10 cellular contexts compared by ENCODE assay signal in the genomic region with DNA sequence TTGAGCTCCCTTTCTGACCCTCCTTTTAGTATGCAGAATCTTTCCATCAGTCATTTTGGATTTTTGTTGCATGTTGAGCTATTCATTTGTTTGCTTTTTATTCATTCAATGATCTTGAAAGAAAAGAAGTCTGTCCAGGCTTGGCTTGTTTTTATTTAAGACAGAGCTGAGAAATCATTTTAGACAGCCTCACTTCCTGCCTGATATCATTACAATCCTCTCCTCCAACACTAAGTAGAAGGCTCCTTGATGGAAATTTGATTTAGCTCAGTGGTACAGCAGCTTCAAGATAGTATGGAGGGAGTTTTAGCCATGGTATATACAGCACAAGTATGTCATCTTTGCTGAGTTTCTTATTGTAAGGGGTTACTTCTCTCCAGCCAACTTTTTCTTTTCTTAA. TPM values are rescaled to one million over a fixed set of nuclear protein-coding genes. Genes with fewer than 3 reads are reported as not detected.
DNase-seq lines count a peak whose midpoint lies in the region; ATAC-seq and TF ChIP-seq lines count a peak whose summit lies in the region.
"Had no signal": no experiment of that assay in that cellular context is flagged by ENCODE, and none has a peak within 500 bp of the region (broad histone marks: within the 10 kb centered on the region; RNA-seq: fewer than 3 reads in every experiment).

No MANE protein-coding gene starts in this region.

- intact Hi-C loops in ovary (cut with DNase I): loop anchor here in 1 of 4 donors (10.0 kb wide), 1 partner anchor 136 kb away; no protein-coding TSS in a partner anchor

- in situ Hi-C loops in brain microvascular endothelial cell (cut with HindIII; ENCODE audit: low pct_ligation_motif_present, low sequenced_read_pairs): no loop called here

- no peak for TF ChIP-seq EP300 in ovary (IDR thresholded peaks at IDR 0.05)

- H3K27ac ChIP-seq in brain microvascular endothelial cell (peak overlapping the region; percentile 1), right atrium auricular region (peak overlapping the region; percentile 37 to 65), skin epidermis (peak overlapping the region in 12 of 21 experiments; percentile 8 to 74 (median 31)), ovary (peak overlapping the region in 1 of 2 donors; percentile 60)

- H3K36me3 ChIP-seq in brain microvascular endothelial cell (replicated peaks) (no peaks in the 10 kb centered on the region), right atrium auricular region (no peaks in the 10 kb centered on the region), ovary (no peaks in the 10 kb centered on the region)
- H3K36me3 ChIP-seq: BE2C had no signal

- H3K4me1 ChIP-seq in right atrium auricular region (peaks cover 0 to 76% of the 10 kb centered on the region in 2 donors), ovary (ENCODE audit: insufficient read depth) (peaks cover 18% of the 10 kb centered on the region)

- peak overlapping the region; percentile 65 for H3K4me3 Mint-ChIP-seq in HFFc6

- H3K9me3 ChIP-seq in right atrium auricular region: no peaks in the 10 kb centered on the region
- H3K9me3 ChIP-seq in ovary: no peaks in the 10 kb centered on the region
- H3K9me3 ChIP-seq: BE2C had no signal

- no peaks in the 10 kb centered on the region for H3K9me3 Mint-ChIP-seq in HFFc6

- H3K27me3 ChIP-seq in brain microvascular endothelial cell (replicated peaks) (no peaks in the 10 kb centered on the region), right atrium auricular region (no peaks in the 10 kb centered on the region), ovary (no peaks in the 10 kb centered on the region)
- H3K27me3 ChIP-seq: BE2C had no signal

- peak overlapping the region; percentile 68 for H3K27ac Mint-ChIP-seq in HFFc6

- H3K4me3 ChIP-seq in brain microvascular endothelial cell (ENCODE audit: low read depth, low read length): no peak overlapping the region
- H3K4me3 ChIP-seq in right atrium auricular region: no peak overlapping the region
- H3K4me3 ChIP-seq in skin epidermis: no peak overlapping the region
- H3K4me3 ChIP-seq in ovary: no peak overlapping the region

- ATAC-seq in HG03175 (IDR thresholded peaks at IDR 0.05; ENCODE audit: unreplicated experiment): no peak

- no peaks in the 10 kb centered on the region for H3K27me3 Mint-ChIP-seq in HFFc6 (ENCODE audit: insufficient read depth)

- H3K36me3 Mint-ChIP-seq in HFFc6 (ENCODE audit: low read depth): peaks cover 10% of the 10 kb centered on the region; the same call in 1 of the 2 replicates

- no peak for DNase-seq in HFFc6
- no peak for DNase-seq in brain microvascular endothelial cell
- DNase-seq in right atrium auricular region (ENCODE audit: low spot score): no peak
- DNase-seq in NCI-H1048 (lab: John Stamatoyannopoulos, UW): no peak
- DNase-seq in ovary: no peak
- no peak for DNase-seq in NCI-H1436 treated with DMSO at 0.1 percent for 48 hours (lab: John Stamatoyannopoulos, UW)
- DNase-seq: BE2C; effector CD8-positive, alpha-beta T cell had no signal

- TF ChIP-seq CTCF in HFFc6 (IDR thresholded peaks at IDR 0.05): no peak
- TF ChIP-seq CTCF in brain microvascular endothelial cell (IDR thresholded peaks at IDR 0.05; ENCODE audit: low read depth, low read length, missing control alignments): no peak
- no peak for TF ChIP-seq CTCF in right atrium auricular region (IDR thresholded peaks at IDR 0.05)
- TF ChIP-seq CTCF in ovary (IDR thresholded peaks at IDR 0.05): no peak

- no peak for TF ChIP-seq POLR2A in ovary (IDR thresholded peaks at IDR 0.05)

- peaks cover 69% of the 10 kb centered on the region for H3K4me1 Mint-ChIP-seq in HFFc6 (ENCODE audit: low read depth)

RNA-seq across cellular contexts. Expression of a gene that starts 28.4 kb away (rescaled TPM):
- 100 to 1,000 TPM in 3 of 6 experiments, 10 to 100 TPM in 3; 78.5 to 138 (median 99.8) TPM for total RNA-seq in HFFc6 (2021; fragmentation: NEBNext Ultra II Directional; extraction: Animal tissue kit (Norgen Biotek cat#: 25700))
- total RNA-seq in right atrium auricular region (10 to 100 TPM; 62.0 to 81.6 TPM), ovary (100 to 1,000 TPM in 1 of 7 donors, 10 to 100 TPM in 6; 65.5 to 110 (median 97.8) TPM)
- polyA plus RNA-seq in ovary: 10 to 100 TPM; 43.7 to 53.3 TPM
